In genomic region chr5:110034076-110034475, GRCh38 we compare ENCODE assay signal across 31 cellular contexts.
"Had no signal": no experiment of that assay in that cellular context is flagged by ENCODE, and none has a peak within 500 bp of the region (broad histone marks: within the 10 kb centered on the region; RNA-seq: fewer than 3 reads in every experiment).

No MANE protein-coding gene starts in this region.

- H3K9ac ChIP-seq: SK-N-SH had no signal

- H3K4me1 ChIP-seq: SJSA1 had no signal

- H3K27ac ChIP-seq: cardiac muscle cell, SJSA1 had no signal

- DNase-seq: activated CD4-positive, alpha-beta T cell treated with anti-CD3 and anti-CD28 coated beads, Interleukin-2, amount 10 ng/mL, durations not matched to agents 24 days and 14 days; activated CD4-positive, alpha-beta T cell treated with anti-CD3 and anti-CD28 coated beads, Interleukin-2, amount 50 U/mL, for 4 hours; activated CD8-positive, alpha-beta T cell treated with anti-CD3 and anti-CD28 coated beads for 36 hours; activated effector memory CD4-positive, alpha-beta T cell treated with anti-CD3 and anti-CD28 coated beads, Interleukin-2, amount 50 U/mL, for 16 hours; activated naive CD4-positive, alpha-beta T cell; activated naive CD4-positive, alpha-beta T cell treated with anti-CD3 and anti-CD28 coated beads, Interleukin-2, amount 50 U/mL, for 16 hours; activated naive CD8-positive, alpha-beta T cell treated with anti-CD3 and anti-CD28 coated beads for 36 hours; activated T-cell treated with anti-CD3 and anti-CD28 coated beads, Interleukin-2, amount 50 U/mL, for 1 hour; activated T-cell treated with anti-CD3 and anti-CD28 coated beads, Interleukin-2, amount 50 U/mL, for 72 hours; amniotic stem cell; aorta; Karpas-422; KBM-7; MG63; NCI-H1048; NCI-H1436 treated with DMSO at 0.1 percent for 48 hours; NCI-H1694 treated with DMSO at 0.1 percent for 48 hours; NCI-H2029 treated with DMSO at 0.1 percent for 48 hours; NCI-H2107; NCI-H510A; NCI-H69; NCI-H82; SHP77; SK-N-SH; T-cell; T-helper 2 cell; T-helper 9 cell had no signal

- ATAC-seq: activated CD8-positive, alpha-beta T cell treated with anti-CD3 and anti-CD28 coated beads for 36 hours; activated T-cell treated with anti-CD3 and anti-CD28 coated beads, Interleukin-2, amount 50 U/mL, for 72 hours; activated T-helper 17 cell treated with anti-CD3 and anti-CD28 coated beads, Interleukin-2, amount 50 U/mL, for 72 hours; Panc1; T-cell had no signal

- H3K4me3 ChIP-seq: cardiac muscle cell, MG63, SJSA1 had no signal

- H3K27me3 ChIP-seq: MG63 had no signal

- H3K9me3 ChIP-seq: MG63, SJSA1, SK-N-SH had no signal

- H3K4me2 ChIP-seq: SK-N-SH had no signal

- H3K36me3 ChIP-seq: cardiac muscle cell, MG63, SJSA1 had no signal
